ENCODE assay signal across 25 cellular contexts in the genomic region with DNA sequence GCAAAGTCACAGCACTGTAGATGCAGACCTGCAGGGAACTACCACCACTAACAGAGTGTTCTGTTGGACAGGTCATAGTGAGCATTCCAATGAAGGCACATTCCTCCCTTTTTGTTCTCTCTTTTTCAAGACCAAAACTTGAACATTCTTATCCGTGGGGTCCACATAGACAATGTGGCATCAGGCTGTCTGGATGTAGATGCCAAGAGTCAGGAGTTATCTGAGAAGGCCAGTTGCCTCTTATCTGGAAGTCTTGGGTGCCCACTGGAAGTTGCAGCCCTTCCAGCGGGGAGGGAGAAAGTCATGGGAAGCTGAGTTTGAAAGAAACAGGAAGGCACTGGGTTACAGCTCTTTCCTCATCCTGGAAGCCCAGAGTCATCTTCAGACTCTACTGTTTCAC.
"Had no signal": no experiment of that assay in that cellular context is flagged by ENCODE, and none has a peak within 500 bp of the region (broad histone marks: within the 10 kb centered on the region; RNA-seq: fewer than 3 reads in every experiment).

No MANE protein-coding gene starts in this region.

- H3K27ac ChIP-seq: breast epithelium, esophagus muscularis mucosa, foreskin keratinocyte, heart left ventricle, pancreas, right atrium auricular region, suprapubic skin, tibial nerve had no signal

- DNase-seq: activated B cell treated with CpG ODN at 0.5 μM for 24 hours; activated CD8-positive, alpha-beta memory T cell treated with anti-CD3 and anti-CD28 coated beads, Interleukin-2, amount 10 ng/mL, durations not matched to agents 7 days and 5 days; activated CD8-positive, alpha-beta T cell treated with anti-CD3 and anti-CD28 coated beads, Interleukin-2, amount 10 ng/mL, durations not matched to agents 7 days and 5 days; activated naive CD4-positive, alpha-beta T cell; activated T-cell treated with anti-CD3 and anti-CD28 coated beads, Interleukin-2, amount 50 U/mL, for 48 hours; central memory CD4-positive, alpha-beta T cell; foreskin keratinocyte; heart left ventricle; naive B cell; nephron progenitor cell; nucleus accumbens; pancreas; stimulated activated CD4-positive, alpha-beta T cell treated with anti-CD3 and anti-CD28 coated beads, Interleukin-15, amount 100 ng/mL, for 24 hours; stimulated activated CD4-positive, alpha-beta T cell treated with anti-CD3 and anti-CD28 coated beads, Interleukin-2, amount 100 ng/mL, for 24 hours; stimulated activated naive CD4-positive, alpha-beta T cell; T-helper 9 cell had no signal

- H3K9me3 ChIP-seq: breast epithelium, esophagus muscularis mucosa, heart left ventricle, pancreas, right atrium auricular region, suprapubic skin, tibial nerve had no signal

- H3K4me3 Mint-ChIP-seq: activated B cell treated with CpG ODN at 0.5 μM for 24 hours; activated CD8-positive, alpha-beta memory T cell treated with anti-CD3 and anti-CD28 coated beads, Interleukin-2, amount 10 ng/mL, durations not matched to agents 7 days and 5 days; activated CD8-positive, alpha-beta T cell treated with anti-CD3 and anti-CD28 coated beads, Interleukin-2, amount 10 ng/mL, durations not matched to agents 7 days and 5 days; mesothelial cell of epicardium; naive B cell; nephron progenitor cell; T-helper 1 cell treated with Interleukin-12 subunit alpha and Interleukin-12 subunit beta and Interleukin-4 antibody, amounts not matched to agents 30 μg/mL and 1 μg/mL, for 36 hours had no signal

- H3K27ac Mint-ChIP-seq: activated B cell treated with CpG ODN at 0.5 μM for 24 hours; activated CD8-positive, alpha-beta memory T cell treated with anti-CD3 and anti-CD28 coated beads, Interleukin-2, amount 10 ng/mL, durations not matched to agents 7 days and 5 days; activated CD8-positive, alpha-beta T cell treated with anti-CD3 and anti-CD28 coated beads, Interleukin-2, amount 10 ng/mL, durations not matched to agents 7 days and 5 days; activated T-helper 2 cell treated with anti-CD3 and anti-CD28 coated beads, Interferon-gamma antibody, Interleukin-2, Interleukin-4, amounts not matched to agents 10 μg/mL and 5 μg/mL and 100 μg/mL, durations not matched to agents 14 hours and 24 hours and 36 hours; mesothelial cell of epicardium; nephron progenitor cell; T-helper 1 cell treated with Interleukin-12 subunit alpha and Interleukin-12 subunit beta and Interleukin-4 antibody, amounts not matched to agents 30 μg/mL and 1 μg/mL, for 36 hours had no signal

- H3K27me3 ChIP-seq: breast epithelium, esophagus muscularis mucosa, foreskin keratinocyte, pancreas, right atrium auricular region, tibial nerve had no signal

- H3K4me3 ChIP-seq: breast epithelium, esophagus muscularis mucosa, heart left ventricle, pancreas, right atrium auricular region, suprapubic skin, tibial nerve had no signal

- H3K9me3 Mint-ChIP-seq: activated B cell treated with CpG ODN at 0.5 μM for 24 hours; activated naive CD4-positive, alpha-beta T cell treated with anti-CD3 and anti-CD28 coated beads, Interleukin-2, amount 50 U/mL, for 72 hours; activated T-helper 2 cell treated with anti-CD3 and anti-CD28 coated beads, Interferon-gamma antibody, Interleukin-2, Interleukin-4, amounts not matched to agents 10 μg/mL and 5 μg/mL and 100 μg/mL, durations not matched to agents 14 hours and 24 hours and 36 hours; naive B cell; nephron progenitor cell; T-helper 1 cell treated with Interleukin-12 subunit alpha and Interleukin-12 subunit beta and Interleukin-4 antibody, amounts not matched to agents 30 μg/mL and 1 μg/mL, for 36 hours had no signal

- ATAC-seq: activated CD8-positive, alpha-beta T cell treated with anti-CD3 and anti-CD28 coated beads, Interleukin-2, amount 10 ng/mL, durations not matched to agents 7 days and 5 days; foreskin keratinocyte; heart left ventricle had no signal

- H3K36me3 Mint-ChIP-seq: activated CD8-positive, alpha-beta memory T cell treated with anti-CD3 and anti-CD28 coated beads, Interleukin-2, amount 10 ng/mL, durations not matched to agents 7 days and 5 days; activated naive CD4-positive, alpha-beta T cell treated with anti-CD3 and anti-CD28 coated beads, Interleukin-2, amount 50 U/mL, for 72 hours; mesothelial cell of epicardium; naive B cell had no signal

- H3K36me3 ChIP-seq: breast epithelium, esophagus muscularis mucosa, heart left ventricle, pancreas, right atrium auricular region, suprapubic skin, tibial nerve had no signal

- H3K4me1 ChIP-seq: breast epithelium, foreskin keratinocyte, pancreas, right atrium auricular region, suprapubic skin had no signal
